Comparison of ENCODE assay signal across 10 cellular contexts in the genomic region with DNA sequence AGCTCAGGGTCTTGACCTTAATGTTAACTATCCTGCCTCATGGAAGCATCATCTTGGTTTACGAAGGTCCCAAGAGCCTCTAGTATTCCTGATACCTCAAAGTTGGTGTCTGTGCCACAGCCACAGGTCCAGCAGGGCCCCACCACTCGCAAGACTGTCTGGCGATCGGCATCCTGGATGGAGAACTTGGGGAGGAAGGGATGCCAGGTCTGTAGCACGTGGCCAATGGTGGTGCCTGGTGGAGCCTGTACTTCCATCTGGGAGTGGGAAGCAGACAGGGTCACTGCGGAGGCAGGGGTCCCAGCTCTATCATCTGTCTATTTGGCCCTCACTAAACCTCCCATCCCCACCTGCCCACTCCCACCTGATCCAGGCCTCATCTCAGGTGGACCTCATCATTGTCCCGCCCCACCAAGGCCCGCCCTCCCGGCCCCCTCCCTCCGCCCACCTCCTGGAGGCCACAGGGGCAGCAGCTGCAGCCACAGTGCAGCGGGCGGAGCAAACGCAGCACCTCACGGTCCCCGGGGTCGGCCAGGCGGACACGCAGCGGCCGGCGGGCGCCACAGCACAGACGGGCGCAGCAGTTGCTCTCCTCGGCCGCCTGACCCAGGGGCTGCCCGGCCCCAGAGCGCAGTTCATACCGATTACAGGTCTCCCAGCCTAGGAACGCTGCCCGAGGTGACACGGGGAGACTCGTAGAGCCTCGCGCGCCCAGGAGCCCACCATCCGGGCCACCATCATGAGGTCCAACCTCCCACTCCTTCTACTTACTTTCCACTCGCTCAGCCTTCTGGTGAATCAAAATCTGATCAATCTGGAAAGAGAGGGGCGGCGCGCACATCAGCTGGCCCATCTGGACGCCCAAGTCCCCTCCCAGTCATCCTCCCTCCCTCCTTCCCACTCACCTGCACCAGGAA. TPM values are rescaled to one million over a fixed set of nuclear protein-coding genes. Genes with fewer than 3 reads are reported as not detected.
DNase-seq lines count a peak whose midpoint lies in the region; ATAC-seq, FAIRE-seq and TF ChIP-seq lines count a peak whose summit lies in the region.
"Had no signal": no experiment of that assay in that cellular context is flagged by ENCODE, and none has a peak within 500 bp of the region (broad histone marks: within the 10 kb centered on the region; RNA-seq: fewer than 3 reads in every experiment).

No MANE protein-coding gene starts in this region.

- no peak overlapping the region for H3K9ac ChIP-seq in mammary epithelial cell (ENCODE audit: insufficient read depth, low read length)
- H3K9ac ChIP-seq in mesendoderm (ENCODE audit: low read length) = peak overlapping the region; percentile 63

- H3K56ac ChIP-seq in mesendoderm (ENCODE audit: low read length) = peak overlapping the region; percentile 91

- intact Hi-C loops in heart left ventricle (cut with DNase I) = loop anchor here in 4 of 10 donors (1.0 to 5.0 kb wide), 2 partner anchors 36 to 45 kb away; a partner anchor contains a TSS
- intact Hi-C loops in left ventricle myocardium superior (cut with micrococcal nuclease) = no loop called here
- intact Hi-C loops in mammary epithelial cell (cut with micrococcal nuclease) = loop anchor here (1.0 kb wide), 1 partner anchor 11 kb away; no protein-coding TSS in a partner anchor

- no peak overlapping the region for H2BK5ac ChIP-seq in mesendoderm (ENCODE audit: low read length)

- TF ChIP-seq POLR2A in heart left ventricle (IDR thresholded peaks at IDR 0.05) (no peak), upper lobe of left lung (IDR thresholded peaks at IDR 0.05) (no peak)

- peak overlapping the region; percentile 51 for H2AK5ac ChIP-seq in mesendoderm (ENCODE audit: low read length)

- peak overlapping the region; percentile 99 for H3K4me2 ChIP-seq in mammary epithelial cell (ENCODE audit: insufficient read depth, low read depth, low read length)
- peak overlapping the region; percentile 30 for H3K4me2 ChIP-seq in mesendoderm (ENCODE audit: low read length)

- ATAC-seq in heart left ventricle = no peak
- no peak for ATAC-seq in left ventricle myocardium superior
- ATAC-seq in upper lobe of left lung (ENCODE audit: low FRiP score in 2 of 2) = no peak

- TF ChIP-seq EP300 in upper lobe of left lung (IDR thresholded peaks at IDR 0.05) = no peak

- H3K36me3 ChIP-seq in heart left ventricle = peaks cover 0 to 48% (median 31%) of the 10 kb centered on the region in 9 donors
- peaks cover 36% of the 10 kb centered on the region for H3K36me3 ChIP-seq in mammary epithelial cell (ENCODE audit: insufficient read depth, low read length)
- peaks cover 1% of the 10 kb centered on the region for H3K36me3 ChIP-seq in mesendoderm (ENCODE audit: control insufficient read depth, insufficient read depth, low read length)
- peaks cover 0 to 30% (median 22%) of the 10 kb centered on the region in 4 donors for H3K36me3 ChIP-seq in upper lobe of left lung

- H3K18ac ChIP-seq in mesendoderm (ENCODE audit: low read length) = no peak overlapping the region

- H3K9me3 ChIP-seq in heart left ventricle = no peaks in the 10 kb centered on the region
- H3K9me3 ChIP-seq in mammary epithelial cell (replicated peaks; ENCODE audit: insufficient read depth, low read length) = no peaks in the 10 kb centered on the region
- H3K9me3 ChIP-seq in upper lobe of left lung = no peaks in the 10 kb centered on the region

- TF ChIP-seq CTCF in heart left ventricle (IDR thresholded peaks at IDR 0.05) (no peak), mammary epithelial cell (conservative IDR thresholded peaks at IDR 0.05 in 1 of 2, IDR thresholded peaks at IDR 0.05 in 1 of 2; ENCODE audit: extremely low read depth in 1 of 2, insufficient read depth in 1 of 2, low read depth in 1 of 2, low read length in 2 of 2) (no peak), upper lobe of left lung (IDR thresholded peaks at IDR 0.05) (no peak)

- no peak overlapping the region for H4K8ac ChIP-seq in mesendoderm (ENCODE audit: low read depth, low read length)

- no peaks in the 10 kb centered on the region for H3K79me1 ChIP-seq in mesendoderm (ENCODE audit: low read length)

- H3K4me3 ChIP-seq in heart left ventricle (peak overlapping the region in 11 of 12 donors; percentile 76 to 96 (median 85)), mammary epithelial cell (replicated peaks in 1 of 3; ENCODE audit: insufficient read depth in 1 of 3, low read depth in 2 of 3, low read length in 3 of 3) (peak overlapping the region; percentile 75 to 98 (median 88)), mesendoderm (ENCODE audit: low read length) (no peak overlapping the region), upper lobe of left lung (peak overlapping the region; percentile 67 to 95 (median 89))

- peaks cover 0 to 27% (median 17%) of the 10 kb centered on the region in 12 donors for H3K4me1 ChIP-seq in heart left ventricle
- peaks cover 10% of the 10 kb centered on the region for H3K4me1 ChIP-seq in mammary epithelial cell (ENCODE audit: insufficient read depth, low read length)
- H3K4me1 ChIP-seq in mesendoderm (ENCODE audit: control insufficient read depth, low read depth, low read length) = no peaks in the 10 kb centered on the region
- H3K4me1 ChIP-seq in upper lobe of left lung = peaks cover 15 to 32% (median 23%) of the 10 kb centered on the region in 4 donors

- H3K27me3 ChIP-seq in heart left ventricle (no peaks in the 10 kb centered on the region), mammary epithelial cell (ENCODE audit: insufficient read depth, low read length) (no peaks in the 10 kb centered on the region), mesendoderm (ENCODE audit: insufficient read depth, low read length, poor library complexity) (no peaks in the 10 kb centered on the region), upper lobe of left lung (no peaks in the 10 kb centered on the region)

- no peak overlapping the region for H3K23ac ChIP-seq in mesendoderm (ENCODE audit: low read length)

- in situ Hi-C loops in mammary epithelial cell (cut with MboI; ENCODE audit: low sequenced_read_pairs in 2 of 2) = no loop called here

- H3K27ac ChIP-seq in heart left ventricle (peak overlapping the region in 10 of 12 donors; percentile 95 to 99 (median 97)), mammary epithelial cell (ENCODE audit: insufficient read depth, low read depth, low read length) (peak overlapping the region; percentile 16), mesendoderm (ENCODE audit: low read depth, low read length) (no peak overlapping the region), upper lobe of left lung (peak overlapping the region; percentile 25 to 93 (median 92))

- peak overlapping the region; percentile 90 for H2AFZ ChIP-seq in mammary epithelial cell (ENCODE audit: low read depth, low read length)

- CTCF ChIA-PET in mammary epithelial cell (lab: Charles Lee; ENCODE audit: low non-redundant PET) = no interaction called here

- H4K20me1 ChIP-seq in mammary epithelial cell (ENCODE audit: insufficient read depth, low read length) = no peaks in the 10 kb centered on the region

- no peak overlapping the region for H2BK15ac ChIP-seq in mesendoderm (replicated peaks; ENCODE audit: low read depth)

- H4K5ac ChIP-seq in mesendoderm (ENCODE audit: low read length) = no peak overlapping the region

- 77 to 82% (median 79%) methylated on average over 36 to 42 of the region's 42 CpGs for WGBS in heart left ventricle, 4 donors
- WGBS in mammary epithelial cell (ENCODE audit: low coverage, missing lambda C conversion rate) = 51% methylated on average over 19 of the region's 42 CpGs
- no CpG with 5 or more reads among the region's 42 CpGs for WGBS in mesendoderm (ENCODE audit: extremely low coverage, insufficient coverage, low lambda C conversion rate)
- 81 to 82% methylated on average over 33 to 36 of the region's 42 CpGs for WGBS in upper lobe of left lung, 2 donors

- H3K4ac ChIP-seq in mesendoderm (ENCODE audit: low read depth, low read length) = no peak overlapping the region

- no peak overlapping the region for H2BK120ac ChIP-seq in mesendoderm (ENCODE audit: low read depth, low read length)

- FAIRE-seq in urothelium cell line (lab: Jason Lieb, UNC) = no peak

- dilution Hi-C loops in mammary epithelial cell (cut with HindIII; ENCODE audit: low sequenced_read_pairs) = no loop called here

- BruUV-seq in mammary epithelial cell (replicated peaks; lab: Mats Ljungman, UMichigan) = no TSS peak

- DNase-seq in heart left ventricle (no peak), left ventricle myocardium superior (no peak), mammary epithelial cell (no peak), mesendoderm (peak; percentile 18), upper lobe of left lung (peak in 1 of 2 donors; percentile 82), HuH-7.5 (ENCODE audit: low spot score) (no peak), urothelium cell line (ENCODE audit: low spot score) (no peak)
- DNase-seq in stimulated activated CD4-positive, alpha-beta T cell treated with anti-CD3 and anti-CD28 coated beads, Interleukin-4, amount 100 ng/mL, for 1 hour = no peak

- H3K79me2 ChIP-seq in mammary epithelial cell (ENCODE audit: insufficient read depth, low read length) (peaks cover 41% of the 10 kb centered on the region), mesendoderm (ENCODE audit: control insufficient read depth, insufficient read depth, low read length) (no peaks in the 10 kb centered on the region)

RNA-seq across cellular contexts. Expression of a gene that starts 1.4 kb away (rescaled TPM):
- total RNA-seq in heart left ventricle (10 to 100 TPM; 14.3 to 29.5 (median 16.4) TPM), left ventricle myocardium superior (16.1 TPM), mammary epithelial cell (100 to 1,000 TPM in 1 of 2 donors, 10 to 100 TPM in 1; 32.3 to 127 TPM), upper lobe of left lung (10 to 100 TPM; 20.6 to 64.5 (median 37.7) TPM)
- polyA plus RNA-seq in heart left ventricle (10 to 100 TPM; 21.2 to 28.3 TPM), mammary epithelial cell (79.0 TPM)
- 87.0 TPM for polyA minus RNA-seq in mammary epithelial cell
- polyA plus RNA-seq in mesendoderm (2013, experiment 1 of 2) = 36.2 TPM
- 36.5 TPM for polyA plus RNA-seq in mesendoderm (2013, experiment 2 of 2)

RNA-seq across cellular contexts. Expression of a gene that starts 10.9 kb away (rescaled TPM):
- total RNA-seq in heart left ventricle (10 to 100 TPM; 51.9 to 78.7 (median 69.5) TPM), left ventricle myocardium superior (53.5 TPM), mammary epithelial cell (10 to 100 TPM; 43.8 to 70.8 TPM), upper lobe of left lung (10 to 100 TPM; 21.6 to 65.0 (median 52.6) TPM)
- polyA plus RNA-seq in heart left ventricle (100 to 1,000 TPM in 1 of 2 donors, 10 to 100 TPM in 1; 74.4 to 195 TPM), mammary epithelial cell (117 TPM)
- 34.6 TPM for polyA minus RNA-seq in mammary epithelial cell
- 101 TPM for polyA plus RNA-seq in mesendoderm (2013, experiment 1 of 2)
- polyA plus RNA-seq in mesendoderm (2013, experiment 2 of 2) = 100 TPM

RNA-seq across cellular contexts. Expression of a gene that starts 12.1 kb away (rescaled TPM):
- total RNA-seq in heart left ventricle (1 to 10 TPM; 1.4 to 6.2 (median 2.2) TPM), left ventricle myocardium superior (2.2 TPM), mammary epithelial cell (10 to 100 TPM; 13.3 to 15.9 TPM), upper lobe of left lung (10 to 100 TPM in 1 of 6 donors, 1 to 10 TPM in 5; 5.8 to 16.8 (median 8.2) TPM)
- polyA plus RNA-seq in heart left ventricle (1 to 10 TPM; 1.8 to 2.1 TPM), mammary epithelial cell (17.4 TPM)
- polyA minus RNA-seq in mammary epithelial cell = 3.7 TPM
- polyA plus RNA-seq in mesendoderm (2013, experiment 1 of 2) = 1.7 TPM
- 1.8 TPM for polyA plus RNA-seq in mesendoderm (2013, experiment 2 of 2)

RNA-seq across cellular contexts. Expression of a gene that starts 14.7 kb away (rescaled TPM):
- total RNA-seq in heart left ventricle (10 to 100 TPM in 2 of 9 donors, 1 to 10 TPM in 7; 4.6 to 12.9 (median 7.3) TPM), left ventricle myocardium superior (6.5 TPM), mammary epithelial cell (10 to 100 TPM in 1 of 2 donors, 1 to 10 TPM in 1; 4.8 to 32.5 TPM), upper lobe of left lung (10 to 100 TPM in 3 of 6 donors, 1 to 10 TPM in 3; 3.8 to 16.8 (median 8.9) TPM)
- polyA plus RNA-seq in heart left ventricle (10 to 100 TPM in 1 of 2 donors, 1 to 10 TPM in 1; 3.5 to 11.1 TPM), mammary epithelial cell (3.9 TPM)
- 8.9 TPM for polyA minus RNA-seq in mammary epithelial cell
- 9.3 TPM for polyA plus RNA-seq in mesendoderm (2013, experiment 1 of 2)
- polyA plus RNA-seq in mesendoderm (2013, experiment 2 of 2) = 9.1 TPM

RNA-seq across cellular contexts. Expression of a gene that starts 27.2 kb away (rescaled TPM):
- total RNA-seq in heart left ventricle = not detected
- polyA plus RNA-seq in heart left ventricle = not detected
- total RNA-seq in left ventricle myocardium superior = not detected
- not detected for total RNA-seq in mammary epithelial cell
- not detected for polyA plus RNA-seq in mammary epithelial cell
- polyA minus RNA-seq in mammary epithelial cell = not detected
- 0.07 TPM for polyA plus RNA-seq in mesendoderm (2013, experiment 1 of 2)
- 0.06 TPM for polyA plus RNA-seq in mesendoderm (2013, experiment 2 of 2)
- total RNA-seq in upper lobe of left lung = not detected
- total RNA-seq: Daoy; T-helper 2 cell treated with Interferon-gamma antibody and Interleukin-4, amounts not matched to agents 100 ng/mL and 5 ng/mL, for 36 hours had no signal
